In genomic region chr6:24568687-24569086, GRCh38 we compare ENCODE assay signal across 18 cellular contexts.
"Had no signal": no experiment of that assay in that cellular context is flagged by ENCODE, and none has a peak within 500 bp of the region (broad histone marks: within the 10 kb centered on the region; RNA-seq: fewer than 3 reads in every experiment).

No MANE protein-coding gene starts in this region.

- H3K27me3 ChIP-seq: colonic mucosa, gastroesophageal sphincter, neutrophil, sigmoid colon had no signal

- H3K36me3 ChIP-seq: colonic mucosa, esophagus squamous epithelium, gastroesophageal sphincter, left ventricle myocardium inferior, lower lobe of right lung, neutrophil, sigmoid colon had no signal

- DNase-seq: colonic mucosa; dermis blood vessel endothelial cell; esophagus squamous epithelium; foreskin fibroblast; glutamatergic neuron; immature natural killer cell; left ventricle myocardium inferior; lower lobe of right lung; midbrain; naive B cell; posterior cingulate gyrus; sigmoid colon; stimulated activated naive CD4-positive, alpha-beta T cell treated with Interleukin-2 at 50 U/mL for 16 hours; trophoblast cell had no signal

- H3K4me3 ChIP-seq: colonic mucosa, esophagus squamous epithelium, gastroesophageal sphincter, left ventricle myocardium inferior, lower lobe of right lung, sigmoid colon, skin epidermis had no signal

- H3K27ac ChIP-seq: colonic mucosa, esophagus squamous epithelium, gastroesophageal sphincter, left ventricle myocardium inferior, lower lobe of right lung, neutrophil, sigmoid colon, skin epidermis had no signal

- FAIRE-seq: keratinocyte had no signal

- ATAC-seq: gastroesophageal sphincter, lower lobe of right lung had no signal

- H3K9me3 ChIP-seq: colonic mucosa, esophagus squamous epithelium, gastroesophageal sphincter, left ventricle myocardium inferior, lower lobe of right lung, neutrophil, sigmoid colon had no signal

- H3K4me1 ChIP-seq: colonic mucosa, esophagus squamous epithelium, gastroesophageal sphincter, left ventricle myocardium inferior, lower lobe of right lung, sigmoid colon had no signal
